ENCODE assay signal across 8 cellular contexts in genomic region chr1:9824702-9825089, GRCh38. TPM values are rescaled to one million over a fixed set of nuclear protein-coding genes. Genes with fewer than 3 reads are reported as not detected.
A peak's percentile ranks its signal among the peaks of the same experiment; 100 is the strongest.
DNase-seq lines count a peak whose midpoint lies in the region; ATAC-seq and TF ChIP-seq lines count a peak whose summit lies in the region.

No MANE protein-coding gene starts in this region.

- CTCF ChIA-PET in activated CD4-positive, alpha-beta memory T cell treated with anti-CD3 and anti-CD28 coated beads, Interleukin-2, amount 10 ng/mL, durations not matched to agents 7 days and 5 days (lab: Charles Lee): no interaction called here

- peak overlapping the region; percentile 64 for H3K27ac ChIP-seq in hepatocyte

- peaks cover 11% of the 10 kb centered on the region for H3K36me3 Mint-ChIP-seq in activated CD4-positive, alpha-beta memory T cell treated with anti-CD3 and anti-CD28 coated beads, Interleukin-2, amount 10 ng/mL, durations not matched to agents 7 days and 5 days (ENCODE audit: low read depth)

- POLR2A ChIA-PET in activated CD4-positive, alpha-beta memory T cell treated with anti-CD3 and anti-CD28 coated beads, Interleukin-2, amount 10 ng/mL, durations not matched to agents 7 days and 5 days (lab: Charles Lee): interaction anchor here (1.1 to 1.6 kb wide), 2 partner anchors 36 to 38 kb away, joined by 3 to 5 read pairs; no protein-coding TSS in a partner anchor

- no peak for DNase-seq in H7
- DNase-seq in activated CD4-positive, alpha-beta memory T cell treated with anti-CD3 and anti-CD28 coated beads, Interleukin-2, amount 10 ng/mL, durations not matched to agents 7 days and 5 days: no peak
- DNase-seq in hepatocyte (ENCODE audit: low spot score): no peak
- no peak for DNase-seq in middle frontal gyrus (ENCODE audit: extremely low spot score, low spot score)
- no peak for DNase-seq in A172 (ENCODE audit: low spot score)

- H3K4me3 ChIP-seq in H7 (ENCODE audit: insufficient read depth, low read depth, low read length) (peak overlapping the region; percentile 68), hepatocyte (no peak overlapping the region), skeletal muscle satellite cell (ENCODE audit: low read length) (peak overlapping the region; percentile 74)

- H3K4me2 ChIP-seq in hepatocyte: peak overlapping the region; percentile 99
- peak overlapping the region; percentile 97 for H3K4me2 ChIP-seq in skeletal muscle satellite cell (ENCODE audit: low read length)

- H3K27me3 ChIP-seq in H7 (ENCODE audit: control insufficient read depth, insufficient read depth, low read length) (peaks cover 10% of the 10 kb centered on the region), hepatocyte (no peaks in the 10 kb centered on the region), skeletal muscle satellite cell (ENCODE audit: control insufficient read depth, insufficient read depth, low read length) (peaks cover 3% of the 10 kb centered on the region)

- no peaks in the 10 kb centered on the region for H3K9me3 Mint-ChIP-seq in activated CD4-positive, alpha-beta memory T cell treated with anti-CD3 and anti-CD28 coated beads, Interleukin-2, amount 10 ng/mL, durations not matched to agents 7 days and 5 days

- TF ChIP-seq CTCF in hepatocyte (IDR thresholded peaks at IDR 0.05; ENCODE audit: poor library complexity): no peak

- no peak for ATAC-seq in GM18520 (IDR thresholded peaks at IDR 0.05; ENCODE audit: unreplicated experiment)
- no peak for ATAC-seq in HG02571 (IDR thresholded peaks at IDR 0.05; ENCODE audit: unreplicated experiment)

- H3K36me3 ChIP-seq in H7 (replicated peaks; ENCODE audit: control insufficient read depth, insufficient read depth, low read length): no peaks in the 10 kb centered on the region
- no peaks in the 10 kb centered on the region for H3K36me3 ChIP-seq in hepatocyte (replicated peaks; ENCODE audit: insufficient read depth, low read depth)
- no peaks in the 10 kb centered on the region for H3K36me3 ChIP-seq in skeletal muscle satellite cell (ENCODE audit: insufficient read depth, low read length)

- H3K27me3 Mint-ChIP-seq in activated CD4-positive, alpha-beta memory T cell treated with anti-CD3 and anti-CD28 coated beads, Interleukin-2, amount 10 ng/mL, durations not matched to agents 7 days and 5 days: peaks cover 6% of the 10 kb centered on the region

- H3K9me2 ChIP-seq in hepatocyte (replicated peaks; ENCODE audit: insufficient read depth): no peaks in the 10 kb centered on the region

- peak overlapping the region; percentile 97 for H2AFZ ChIP-seq in hepatocyte

- H3K4me1 ChIP-seq in hepatocyte (ENCODE audit: insufficient read depth): peaks cover 8% of the 10 kb centered on the region
- H3K4me1 ChIP-seq in skeletal muscle satellite cell (ENCODE audit: control insufficient read depth, insufficient read depth, low read length): peaks cover 25% of the 10 kb centered on the region

- 25% methylated on average over 12 of the region's 12 CpGs for WGBS in hepatocyte (ENCODE audit: low lambda C conversion rate, missing lambda C conversion rate)

- H3K79me2 ChIP-seq in hepatocyte: peaks cover 35% of the 10 kb centered on the region

- peaks cover 16% of the 10 kb centered on the region for H4K20me1 ChIP-seq in hepatocyte (ENCODE audit: insufficient read depth, poor library complexity, severe bottlenecking)

- H3K4me3 Mint-ChIP-seq in activated CD4-positive, alpha-beta memory T cell treated with anti-CD3 and anti-CD28 coated beads, Interleukin-2, amount 10 ng/mL, durations not matched to agents 7 days and 5 days: peak overlapping the region; percentile 57

- peaks cover 50% of the 10 kb centered on the region for H3K4me1 Mint-ChIP-seq in activated CD4-positive, alpha-beta memory T cell treated with anti-CD3 and anti-CD28 coated beads, Interleukin-2, amount 10 ng/mL, durations not matched to agents 7 days and 5 days

- H3K27ac Mint-ChIP-seq in activated CD4-positive, alpha-beta memory T cell treated with anti-CD3 and anti-CD28 coated beads, Interleukin-2, amount 10 ng/mL, durations not matched to agents 7 days and 5 days: no peak overlapping the region

- H3K9ac ChIP-seq in skeletal muscle satellite cell (ENCODE audit: low read depth, low read length): no peak overlapping the region

- H3K9me3 ChIP-seq in hepatocyte (ENCODE audit: low read depth): no peaks in the 10 kb centered on the region
- no peaks in the 10 kb centered on the region for H3K9me3 ChIP-seq in skeletal muscle satellite cell (replicated peaks; ENCODE audit: low read length)

RNA-seq across cellular contexts. Expression of gene CLSTN1, which starts 0.9 kb away (rescaled TPM):
- total RNA-seq in H7 (2014; rRNA removed; shearing (Covaris generic)): 100 and 127 TPM in 2 replicates
- total RNA-seq in activated CD4-positive, alpha-beta memory T cell treated with anti-CD3 and anti-CD28 coated beads, Interleukin-2, amount 10 ng/mL, durations not matched to agents 7 days and 5 days: 100 to 1,000 TPM in 1 of 2 experiments, 10 to 100 TPM in 1; 96.9 to 102 TPM
- total RNA-seq in hepatocyte: 40.5 and 47.7 TPM in 2 replicates
- polyA plus RNA-seq in hepatocyte: 64.9 and 74.2 TPM in 2 replicates
- total RNA-seq in skeletal muscle satellite cell (2012; rRNA removed): 52.2 and 57.3 TPM in 2 replicates
- 24.3 and 27.2 TPM in 2 replicates for total RNA-seq in A172 (2014; rRNA removed; shearing (Covaris generic))
